ENCODE assay signal across 8 cellular contexts in genomic region chr3:58434170-58434507, GRCh38. TPM values are rescaled to one million over a fixed set of nuclear protein-coding genes. Genes with fewer than 3 reads are reported as not detected.
DNase-seq lines count a peak whose midpoint lies in the region; ATAC-seq lines count a peak whose summit lies in the region.

No MANE protein-coding gene starts in this region.

- H3K27ac ChIP-seq in layer of hippocampus (ENCODE audit: low read depth, low read length) (peak overlapping the region; percentile 63), temporal lobe (ENCODE audit: low read depth, low read length) (peak overlapping the region; percentile 87)

- DNase-seq in activated CD4-positive, alpha-beta T cell treated with anti-CD3 and anti-CD28 coated beads for 36 hours = no peak
- DNase-seq in activated CD4-positive, alpha-beta T cell treated with anti-CD3 and anti-CD28 coated beads, Interleukin-2, amount 50 U/mL, for 48 hours = no peak
- DNase-seq in activated naive CD8-positive, alpha-beta T cell treated with anti-CD3 and anti-CD28 coated beads, Interleukin-2, amount 50 U/mL, for 24 hours = no peak
- no peak for DNase-seq in stimulated activated CD8-positive, alpha-beta memory T cell treated with anti-CD3 and anti-CD28 coated beads, Interleukin-4, amount 100 ng/mL, for 48 hours

- no peaks in the 10 kb centered on the region for H3K27me3 ChIP-seq in layer of hippocampus (ENCODE audit: control insufficient read depth, insufficient read depth, low read length)

- POLR2A ChIA-PET in activated CD4-positive, alpha-beta T cell treated with anti-CD3 and anti-CD28 coated beads for 36 hours (lab: Charles Lee) = no interaction called here

- H3K9me3 Mint-ChIP-seq in activated CD4-positive, alpha-beta T cell treated with anti-CD3 and anti-CD28 coated beads for 36 hours (ENCODE audit: low read depth) = no peaks in the 10 kb centered on the region
- H3K9me3 Mint-ChIP-seq in activated naive CD8-positive, alpha-beta T cell treated with anti-CD3 and anti-CD28 coated beads, Interleukin-2, amount 50 U/mL, for 24 hours = no peaks in the 10 kb centered on the region

- H3K36me3 Mint-ChIP-seq in activated CD4-positive, alpha-beta T cell treated with anti-CD3 and anti-CD28 coated beads for 36 hours (ENCODE audit: low read depth) = peaks cover 15% of the 10 kb centered on the region
- peaks cover 17% of the 10 kb centered on the region for H3K36me3 Mint-ChIP-seq in activated naive CD8-positive, alpha-beta T cell treated with anti-CD3 and anti-CD28 coated beads, Interleukin-2, amount 50 U/mL, for 24 hours (ENCODE audit: low read depth)

- intact Hi-C loops in activated CD4-positive, alpha-beta T cell treated with anti-CD3 and anti-CD28 coated beads for 36 hours (cut with DNase I, micrococcal nuclease) = loop anchor here in 1 of 2 experiments (5.0 to 10.0 kb wide), 4 partner anchors 257 to 877 kb away; partner anchors contain the start of genes ARF4, FLNB and PDE12

- H3K27ac Mint-ChIP-seq in activated CD4-positive, alpha-beta T cell treated with anti-CD3 and anti-CD28 coated beads for 36 hours = peak overlapping the region; percentile 83
- H3K27ac Mint-ChIP-seq in activated naive CD8-positive, alpha-beta T cell treated with anti-CD3 and anti-CD28 coated beads, Interleukin-2, amount 50 U/mL, for 24 hours = peak overlapping the region; percentile 92

- H3K27me3 Mint-ChIP-seq in activated CD4-positive, alpha-beta T cell treated with anti-CD3 and anti-CD28 coated beads for 36 hours = no peaks in the 10 kb centered on the region
- H3K27me3 Mint-ChIP-seq in activated naive CD8-positive, alpha-beta T cell treated with anti-CD3 and anti-CD28 coated beads, Interleukin-2, amount 50 U/mL, for 24 hours = no peaks in the 10 kb centered on the region

- H3K4me1 Mint-ChIP-seq in activated CD4-positive, alpha-beta T cell treated with anti-CD3 and anti-CD28 coated beads for 36 hours = peaks cover 24% of the 10 kb centered on the region
- peaks cover 27% of the 10 kb centered on the region for H3K4me1 Mint-ChIP-seq in activated naive CD8-positive, alpha-beta T cell treated with anti-CD3 and anti-CD28 coated beads, Interleukin-2, amount 50 U/mL, for 24 hours

- no peak for ATAC-seq in activated CD4-positive, alpha-beta T cell treated with anti-CD3 and anti-CD28 coated beads for 36 hours
- no peak for ATAC-seq in activated naive CD8-positive, alpha-beta T cell treated with anti-CD3 and anti-CD28 coated beads, Interleukin-2, amount 50 U/mL, for 24 hours
- ATAC-seq in GM21825 (IDR thresholded peaks at IDR 0.05; ENCODE audit: unreplicated experiment) (no peak), GM21723 (IDR thresholded peaks at IDR 0.05; ENCODE audit: unreplicated experiment) (no peak)

- peak overlapping the region; percentile 85 for H3K4me3 Mint-ChIP-seq in activated CD4-positive, alpha-beta T cell treated with anti-CD3 and anti-CD28 coated beads for 36 hours
- peak overlapping the region; percentile 90 for H3K4me3 Mint-ChIP-seq in activated naive CD8-positive, alpha-beta T cell treated with anti-CD3 and anti-CD28 coated beads, Interleukin-2, amount 50 U/mL, for 24 hours

- CTCF ChIA-PET in activated CD4-positive, alpha-beta T cell treated with anti-CD3 and anti-CD28 coated beads for 36 hours (lab: Charles Lee) = interaction anchor here (0.8 to 2.5 kb wide), 4 partner anchors 19 to 128 kb away, joined by 3 to 8 read pairs (median 6); partner anchors contain the start of genes HTD2, KCTD6 and RPP14

RNA-seq across cellular contexts. Expression of gene PDHB, which starts 0.5 kb away (rescaled TPM):
- total RNA-seq in activated CD4-positive, alpha-beta T cell treated with anti-CD3 and anti-CD28 coated beads for 36 hours = 10 to 100 TPM; 42.7 to 50.7 TPM
- 48.4 TPM for total RNA-seq in temporal lobe

RNA-seq across cellular contexts. Expression of gene KCTD6, which starts 57.8 kb away (rescaled TPM):
- 1 to 10 TPM; 7.1 to 7.9 TPM for total RNA-seq in activated CD4-positive, alpha-beta T cell treated with anti-CD3 and anti-CD28 coated beads for 36 hours
- total RNA-seq in temporal lobe = 17.5 TPM
